In the genomic region with DNA sequence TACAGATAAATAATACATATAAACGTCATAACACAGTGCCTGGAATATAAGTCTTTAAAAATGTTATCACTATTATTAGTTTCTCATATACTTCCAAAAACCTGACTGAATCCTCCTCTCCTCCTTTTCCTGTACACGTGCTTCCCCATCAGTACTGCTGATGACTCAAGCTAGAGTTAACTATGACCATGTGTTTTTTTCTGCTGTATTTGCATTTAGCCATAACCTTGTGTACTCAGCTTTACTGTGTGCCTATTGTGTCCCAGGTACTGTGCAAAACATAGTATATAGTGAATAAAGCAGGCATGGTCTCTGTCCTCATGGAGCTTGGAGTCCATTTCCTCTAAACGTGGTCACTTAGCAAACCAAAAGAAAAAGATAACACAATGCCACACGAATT, we compare ENCODE assay signal across 12 cellular contexts. TPM values are rescaled to one million over a fixed set of nuclear protein-coding genes. Genes with fewer than 3 reads are reported as not detected.
DNase-seq lines count a peak whose midpoint lies in the region; ATAC-seq and TF ChIP-seq lines count a peak whose summit lies in the region.
"Had no signal": no experiment of that assay in that cellular context is flagged by ENCODE, and none has a peak within 500 bp of the region (broad histone marks: within the 10 kb centered on the region; RNA-seq: fewer than 3 reads in every experiment).

No MANE protein-coding gene starts in this region.

- ATAC-seq in HG03159 (IDR thresholded peaks at IDR 0.05; ENCODE audit: unreplicated experiment), result no peak

- no peak overlapping the region for H2BK12ac ChIP-seq in mesenchymal stem cell (ENCODE audit: low read length in 2 of 2)

- H3K4me3 ChIP-seq in choroid plexus epithelial cell (ENCODE audit: low read depth, low read length), result no peak overlapping the region
- H3K4me3 ChIP-seq in mesenchymal stem cell (ENCODE audit: insufficient read depth in 1 of 2, low read depth in 1 of 2, low read length in 2 of 2), result peak overlapping the region in 1 of 2 experiments; percentile 13
- H3K4me3 ChIP-seq: skin epidermis had no signal

- H3K27ac Mint-ChIP-seq in activated T-helper 1 cell treated with anti-CD3 and anti-CD28 coated beads, Interleukin-12 subunit alpha, Interleukin-12 subunit beta, Interleukin-2, Interleukin-4 antibody, amounts not matched to agents 30 ng/mL and 10 ng/mL and 1 ng/mL, durations not matched to agents 14 hours and 24 hours and 36 hours, result no peak overlapping the region
- H3K27ac Mint-ChIP-seq: activated naive CD8-positive, alpha-beta T cell treated with anti-CD3 and anti-CD28 coated beads, Interleukin-2, amount 10 ng/mL, durations not matched to agents 7 days and 5 days had no signal

- H2BK5ac ChIP-seq in mesenchymal stem cell (ENCODE audit: low read depth, low read length, poor library complexity, severe bottlenecking), result no peak overlapping the region

- peaks cover 11% of the 10 kb centered on the region for H3K4me1 Mint-ChIP-seq in activated T-helper 1 cell treated with anti-CD3 and anti-CD28 coated beads, Interleukin-12 subunit alpha, Interleukin-12 subunit beta, Interleukin-2, Interleukin-4 antibody, amounts not matched to agents 30 ng/mL and 10 ng/mL and 1 ng/mL, durations not matched to agents 14 hours and 24 hours and 36 hours (ENCODE audit: low read depth)

- H3K23ac ChIP-seq in mesenchymal stem cell (ENCODE audit: low read length in 2 of 2), result no peak overlapping the region

- DNase-seq in DMS53 (lab: John Stamatoyannopoulos, UW), result peak; percentile 79
- peak; percentile 73 for DNase-seq in NCI-H226
- peak; percentile 61 for DNase-seq in choroid plexus epithelial cell (ENCODE audit: low read depth)
- DNase-seq in mesenchymal stem cell, result peak; percentile 31
- DNase-seq in activated T-helper 1 cell treated with anti-CD3 and anti-CD28 coated beads, Interleukin-12 subunit alpha, Interleukin-12 subunit beta, Interleukin-2, Interleukin-4 antibody, amounts not matched to agents 30 ng/mL and 10 ng/mL and 1 ng/mL, durations not matched to agents 14 hours and 24 hours and 36 hours (ENCODE audit: low spot score), result no peak
- DNase-seq in NCI-H1930 (lab: John Stamatoyannopoulos, UW), result no peak
- DNase-seq in NCI-H1105 (lab: John Stamatoyannopoulos, UW), result no peak
- DNase-seq: activated CD8-positive, alpha-beta memory T cell treated with anti-CD3 and anti-CD28 coated beads for 24 hours; activated naive CD8-positive, alpha-beta T cell treated with anti-CD3 and anti-CD28 coated beads, Interleukin-2, amount 10 ng/mL, durations not matched to agents 7 days and 5 days; NCI-H1436 had no signal

- H2AK5ac ChIP-seq in mesenchymal stem cell (ENCODE audit: low read length, severe bottlenecking), result no peak overlapping the region

- intact Hi-C loops in activated T-helper 1 cell treated with anti-CD3 and anti-CD28 coated beads, Interleukin-12 subunit alpha, Interleukin-12 subunit beta, Interleukin-2, Interleukin-4 antibody, amounts not matched to agents 30 ng/mL and 10 ng/mL and 1 ng/mL, durations not matched to agents 14 hours and 24 hours and 36 hours (cut with micrococcal nuclease), result no loop called here

- H3K79me1 ChIP-seq in mesenchymal stem cell (replicated peaks; ENCODE audit: low read length, poor library complexity, severe bottlenecking), result peaks cover 5% of the 10 kb centered on the region

- H3K4me2 ChIP-seq in mesenchymal stem cell (ENCODE audit: low read length, poor library complexity, severe bottlenecking), result no peak overlapping the region

- H3K27me3 ChIP-seq in mesenchymal stem cell (ENCODE audit: control insufficient read depth in 1 of 2, insufficient read depth in 1 of 2, low read length in 2 of 2), result no peaks in the 10 kb centered on the region

- H4K91ac ChIP-seq in mesenchymal stem cell (ENCODE audit: low read length), result no peak overlapping the region

- no peak for TF ChIP-seq CTCF in choroid plexus epithelial cell (conservative IDR thresholded peaks at IDR 0.05; ENCODE audit: low read depth, low read length)

- no peak overlapping the region for H3K14ac ChIP-seq in mesenchymal stem cell (ENCODE audit: low read length in 2 of 2)

- no peak overlapping the region for H3K4me3 Mint-ChIP-seq in activated T-helper 1 cell treated with anti-CD3 and anti-CD28 coated beads, Interleukin-12 subunit alpha, Interleukin-12 subunit beta, Interleukin-2, Interleukin-4 antibody, amounts not matched to agents 30 ng/mL and 10 ng/mL and 1 ng/mL, durations not matched to agents 14 hours and 24 hours and 36 hours
- H3K4me3 Mint-ChIP-seq: activated naive CD8-positive, alpha-beta T cell treated with anti-CD3 and anti-CD28 coated beads, Interleukin-2, amount 10 ng/mL, durations not matched to agents 7 days and 5 days had no signal

- H3K27me3 Mint-ChIP-seq in activated T-helper 1 cell treated with anti-CD3 and anti-CD28 coated beads, Interleukin-12 subunit alpha, Interleukin-12 subunit beta, Interleukin-2, Interleukin-4 antibody, amounts not matched to agents 30 ng/mL and 10 ng/mL and 1 ng/mL, durations not matched to agents 14 hours and 24 hours and 36 hours (ENCODE audit: insufficient read depth), result no peaks in the 10 kb centered on the region
- H3K27me3 Mint-ChIP-seq: activated naive CD8-positive, alpha-beta T cell treated with anti-CD3 and anti-CD28 coated beads, Interleukin-2, amount 10 ng/mL, durations not matched to agents 7 days and 5 days had no signal

- no peak overlapping the region for H3K27ac ChIP-seq in mesenchymal stem cell (ENCODE audit: low read length, poor library complexity, severe bottlenecking)

- H3K9ac ChIP-seq in mesenchymal stem cell (ENCODE audit: low read length), result peak overlapping the region; percentile 47

- no peak overlapping the region for H2BK120ac ChIP-seq in mesenchymal stem cell (ENCODE audit: low read depth, low read length)

- H3K4ac ChIP-seq in mesenchymal stem cell (ENCODE audit: low read depth in 1 of 2, low read length in 2 of 2), result no peak overlapping the region

- H2AFZ ChIP-seq in mesenchymal stem cell (ENCODE audit: low read depth, low read length), result no peak overlapping the region

- 20% methylated on average over 2 of the region's 4 CpGs for WGBS in mesenchymal stem cell

- no peaks in the 10 kb centered on the region for H3K9me3 ChIP-seq in mesenchymal stem cell (ENCODE audit: control insufficient read depth, low read length)

- H3K4me1 ChIP-seq in mesenchymal stem cell (ENCODE audit: control insufficient read depth, insufficient read depth, low read depth, low read length), result no peaks in the 10 kb centered on the region

- no peaks in the 10 kb centered on the region for H3K9me3 Mint-ChIP-seq in activated T-helper 1 cell treated with anti-CD3 and anti-CD28 coated beads, Interleukin-12 subunit alpha, Interleukin-12 subunit beta, Interleukin-2, Interleukin-4 antibody, amounts not matched to agents 30 ng/mL and 10 ng/mL and 1 ng/mL, durations not matched to agents 14 hours and 24 hours and 36 hours

- no peak overlapping the region for H2BK15ac ChIP-seq in mesenchymal stem cell (ENCODE audit: low read depth, poor library complexity, severe bottlenecking)

- no peaks in the 10 kb centered on the region for H3K36me3 Mint-ChIP-seq in activated T-helper 1 cell treated with anti-CD3 and anti-CD28 coated beads, Interleukin-12 subunit alpha, Interleukin-12 subunit beta, Interleukin-2, Interleukin-4 antibody, amounts not matched to agents 30 ng/mL and 10 ng/mL and 1 ng/mL, durations not matched to agents 14 hours and 24 hours and 36 hours (ENCODE audit: low read depth)
- H3K36me3 Mint-ChIP-seq: activated naive CD8-positive, alpha-beta T cell treated with anti-CD3 and anti-CD28 coated beads, Interleukin-2, amount 10 ng/mL, durations not matched to agents 7 days and 5 days had no signal

- H3K36me3 ChIP-seq in mesenchymal stem cell (ENCODE audit: control insufficient read depth in 1 of 2, insufficient read depth in 2 of 2, low read depth in 1 of 2, low read length in 2 of 2), result no peaks in the 10 kb centered on the region

- H3K18ac ChIP-seq in mesenchymal stem cell (ENCODE audit: low read depth in 1 of 2, low read length in 2 of 2), result no peak overlapping the region

- H4K8ac ChIP-seq in mesenchymal stem cell (ENCODE audit: low read length), result no peak overlapping the region

RNA-seq across cellular contexts. Expression of gene ARHGAP32, which starts 56.5 kb away (rescaled TPM):
- polyA plus RNA-seq in mesenchymal stem cell (2013, experiment 1 of 2), result 2.9 TPM
- 2.7 TPM for polyA plus RNA-seq in mesenchymal stem cell (2013, experiment 2 of 2)
- total RNA-seq in activated T-helper 1 cell treated with anti-CD3 and anti-CD28 coated beads, Interleukin-12 subunit alpha, Interleukin-12 subunit beta, Interleukin-2, Interleukin-4 antibody, amounts not matched to agents 30 ng/mL and 10 ng/mL and 1 ng/mL, durations not matched to agents 14 hours and 24 hours and 36 hours, result 4.3 and 6.2 TPM in 2 replicates

Comparison
In these comparisons a context has a peak if more than half of its experiments do, and no peak if none do; other contexts are left out.
1. DNase-seq: peak in DMS53 (single experiment), NCI-H226 (single experiment), choroid plexus epithelial cell (single experiment) and mesenchymal stem cell (single experiment); none in activated T-helper 1 cell treated with anti-CD3 and anti-CD28 coated beads, Interleukin-12 subunit alpha, Interleukin-12 subunit beta, Interleukin-2, Interleukin-4 antibody, amounts not matched to agents 30 ng/mL and 10 ng/mL and 1 ng/mL, durations not matched to agents 14 hours and 24 hours and 36 hours (single experiment), NCI-H1930 (0 of 2) and NCI-H1105 (single experiment).